Comparison of ENCODE assay signal across 11 cellular contexts in genomic region chr14:49581961-49582210, GRCh38. TPM values are rescaled to one million over a fixed set of nuclear protein-coding genes. Genes with fewer than 3 reads are reported as not detected.
DNase-seq lines count a peak whose midpoint lies in the region; ATAC-seq, FAIRE-seq and TF ChIP-seq lines count a peak whose summit lies in the region.
"Had no signal": no experiment of that assay in that cellular context is flagged by ENCODE, and none has a peak within 500 bp of the region (broad histone marks: within the 10 kb centered on the region; RNA-seq: fewer than 3 reads in every experiment).

No MANE protein-coding gene starts in this region.

- no peak overlapping the region for H3K4ac ChIP-seq in H1 (replicated peaks; ENCODE audit: insufficient read length, low read depth, low read length)

- H3K4me3 Mint-ChIP-seq in Calu3 (ENCODE audit: low read depth, unreplicated experiment), result peak overlapping the region; percentile 13

- H2BK12ac ChIP-seq in H1 (ENCODE audit: low read depth, low read length), result no peak overlapping the region

- peaks cover 33% of the 10 kb centered on the region for H3K4me1 Mint-ChIP-seq in Calu3 (ENCODE audit: low read depth, unreplicated experiment)

- H4K5ac ChIP-seq in H1 (ENCODE audit: insufficient read length, low read depth, low read length), result no peak overlapping the region

- H3K56ac ChIP-seq in H1 (replicated peaks; ENCODE audit: insufficient read length, low read depth, low read length), result no peak overlapping the region

- no peaks in the 10 kb centered on the region for H3K27me3 Mint-ChIP-seq in Calu3 (ENCODE audit: unreplicated experiment)

- peak in 1 of 2 experiments; percentile 89; a peak in 2 of 3 replicates for TF ChIP-seq POLR2A in H1 (IDR thresholded peaks at IDR 0.05; ENCODE audit: control extremely low read depth in 1 of 2, low read depth in 2 of 2, low read length in 2 of 2)

- no peak for ATAC-seq in GM21723 (IDR thresholded peaks at IDR 0.05; ENCODE audit: unreplicated experiment)
- ATAC-seq in HG03378 (IDR thresholded peaks at IDR 0.05; ENCODE audit: unreplicated experiment), result no peak
- ATAC-seq: heart left ventricle, pancreas had no signal

- no peak overlapping the region for H2AFZ ChIP-seq in H1 (ENCODE audit: low read length)

- no peak overlapping the region for H4K8ac ChIP-seq in H1 (ENCODE audit: extremely low read depth, insufficient read depth, low read length)

- no peak for TF ChIP-seq RAD21 in H1 (IDR thresholded peaks at IDR 0.05 in 1 of 2, conservative IDR thresholded peaks at IDR 0.05 in 1 of 2; ENCODE audit: low read depth in 2 of 2, low read length in 2 of 2)

- no peak overlapping the region; a peak in 1 of 4 replicates for H3K4me2 ChIP-seq in H1 (ENCODE audit: insufficient read depth in 1 of 2, low read depth in 2 of 2, low read length in 2 of 2)
- H3K4me2 ChIP-seq: KMS-11 had no signal

- POLR2A ChIA-PET in H1 (lab: Charles Lee; ENCODE audit: partially characterized antibody), result interaction anchor here (0.7 to 11.0 kb wide), 12 partner anchors 12 to 185 kb away, joined by 3 to 169 read pairs (median 6); partner anchors contain the start of genes LRR1, MGAT2 and RPL36AL

- H3K79me2 ChIP-seq in H1 (ENCODE audit: control insufficient read depth in 1 of 2, insufficient read depth in 2 of 2, low read length in 2 of 2), result peaks cover 25 to 70% of the 10 kb centered on the region in 2 experiments

- BruUV-seq in Calu3 (replicated peaks; lab: Mats Ljungman, UMichigan), result no TSS peak

- H3K79me1 ChIP-seq in H1 (ENCODE audit: low read depth, low read length), result no peaks in the 10 kb centered on the region

- TF ChIP-seq CTCF in Calu3 (IDR thresholded peaks at IDR 0.05; ENCODE audit: unreplicated experiment) (no peak), H1 (IDR thresholded peaks at IDR 0.05; ENCODE audit: control extremely low read depth in 1 of 3, insufficient read depth in 1 of 3, low read depth in 1 of 3, low read length in 3 of 3) (no peak), dorsolateral prefrontal cortex (IDR thresholded peaks at IDR 0.05 in 54 of 56, conservative IDR thresholded peaks at IDR 0.05 in 2 of 56; ENCODE audit: low read depth in 1 of 56, partially characterized antibody in 56 of 56) (no peak)

- intact Hi-C loops in Calu3 (cut with micrococcal nuclease; ENCODE audit: unreplicated experiment), result no loop called here
- intact Hi-C loops in dorsolateral prefrontal cortex (cut with DNase I), result no loop called here

- H2BK20ac ChIP-seq in H1 (ENCODE audit: low read length), result no peak overlapping the region

- H3K18ac ChIP-seq in H1 (ENCODE audit: extremely low read depth, low read length), result no peak overlapping the region

- H3K27ac ChIP-seq in HUES64 (ENCODE audit: low read depth, low read length) (peak overlapping the region; percentile 51), H1 (ENCODE audit: low read depth, low read length) (no peak overlapping the region), dorsolateral prefrontal cortex (no peak overlapping the region)
- H3K27ac ChIP-seq: heart left ventricle, KMS-11, pancreas had no signal

- FAIRE-seq in H1 (lab: Jason Lieb, UNC), result no peak
- FAIRE-seq: endometrium, pancreas had no signal

- H2BK120ac ChIP-seq in H1 (replicated peaks; ENCODE audit: low read depth, low read length), result no peak overlapping the region

- H3K4me3 ChIP-seq in HUES64 (ENCODE audit: low read length), result no peak overlapping the region
- H3K4me3 ChIP-seq in H1 (ENCODE audit: extremely low read depth in 1 of 4, insufficient read depth in 2 of 4, low read depth in 3 of 4, low read length in 4 of 4), result no peak overlapping the region
- H3K4me3 ChIP-seq in dorsolateral prefrontal cortex, result no peak overlapping the region
- H3K4me3 ChIP-seq: heart left ventricle, pancreas had no signal

- H3K4me1 ChIP-seq in HUES64 (ENCODE audit: insufficient read depth, low read length) (peaks cover 18% of the 10 kb centered on the region; the same call in 1 of the 2 replicates), H1 (replicated peaks in 1 of 4; ENCODE audit: control insufficient read depth in 3 of 4, insufficient read depth in 4 of 4, low read length in 3 of 4) (peaks cover 0 to 9% (median 5%) of the 10 kb centered on the region in 4 experiments; a peak in 6 of 7 replicates)

- H3K27me3 ChIP-seq in HUES64 (ENCODE audit: insufficient read depth, low read length) (no peaks in the 10 kb centered on the region), H1 (replicated peaks in 1 of 4; ENCODE audit: control insufficient read depth in 3 of 4, extremely low read depth in 1 of 4, insufficient read depth in 3 of 4, low read length in 3 of 4) (no peaks in the 10 kb centered on the region), dorsolateral prefrontal cortex (no peaks in the 10 kb centered on the region)
- H3K27me3 ChIP-seq: heart left ventricle, pancreas had no signal

- H3K14ac ChIP-seq in H1 (ENCODE audit: insufficient read length), result no peak overlapping the region

- DNase-seq in Calu3, result no peak
- DNase-seq in H1 (ENCODE audit: low read depth in 1 of 2, low spot score in 2 of 2), result no peak
- DNase-seq in dorsolateral prefrontal cortex, result no peak
- DNase-seq: heart left ventricle, pancreas, T-helper 1 cell had no signal

- H2BK15ac ChIP-seq in H1 (ENCODE audit: low read length), result no peak overlapping the region

- 93% methylated on average over 1 of the region's 1 CpG for WGBS in HUES64
- WGBS in H1 (ENCODE audit: extremely low coverage in 1 of 2, insufficient coverage in 1 of 2, insufficient read length in 1 of 2, insufficient replicate concordance in 2 of 2, low coverage in 1 of 2, low lambda C conversion rate in 2 of 2, missing lambda C conversion rate in 1 of 2), 2 experiments, result 71% methylated on average over 1 of the region's 1 CpG; no CpG with 5 or more reads in 1 of the 2 experiments

- H2AK5ac ChIP-seq in H1 (ENCODE audit: low read depth, low read length), result no peak overlapping the region

- peaks cover 75% of the 10 kb centered on the region for H3K36me3 Mint-ChIP-seq in Calu3 (ENCODE audit: insufficient read depth, unreplicated experiment)

- H4K91ac ChIP-seq in H1 (replicated peaks; ENCODE audit: insufficient read length, low read length), result no peak overlapping the region

- peaks cover 57% of the 10 kb centered on the region for H3K36me3 ChIP-seq in HUES64 (ENCODE audit: insufficient read depth, low read length)
- peaks cover 0 to 51% (median 26%) of the 10 kb centered on the region in 4 experiments; a peak in 7 of 8 replicates for H3K36me3 ChIP-seq in H1 (ENCODE audit: control insufficient read depth in 2 of 4, insufficient read depth in 4 of 4, low read length in 3 of 4)

- peak overlapping the region; percentile 32 for H3K27ac Mint-ChIP-seq in Calu3 (ENCODE audit: unreplicated experiment)

- H3K23me2 ChIP-seq in H1 (ENCODE audit: low read depth, low read length), result peaks cover 2% of the 10 kb centered on the region

- no peaks in the 10 kb centered on the region for H3K9me3 Mint-ChIP-seq in Calu3 (ENCODE audit: low read depth, unreplicated experiment)

- no peak overlapping the region for H2BK5ac ChIP-seq in H1 (ENCODE audit: low read depth, low read length)

- no peaks in the 10 kb centered on the region for H3K9me3 ChIP-seq in HUES64 (ENCODE audit: insufficient read depth, low read depth, low read length)
- no peaks in the 10 kb centered on the region for H3K9me3 ChIP-seq in H1 (ENCODE audit: insufficient read depth in 2 of 2, low read depth in 1 of 2, low read length in 1 of 2)
- H3K9me3 ChIP-seq: heart left ventricle, pancreas had no signal

- H3K23ac ChIP-seq in H1 (ENCODE audit: insufficient read length), result no peak overlapping the region

- CTCF ChIA-PET in Calu3 (lab: Charles Lee), result no interaction called here
- CTCF ChIA-PET in H1 (lab: Charles Lee; ENCODE audit: partially characterized antibody), result no interaction called here

- H4K20me1 ChIP-seq in H1 (replicated peaks in 1 of 2; ENCODE audit: control insufficient read depth in 1 of 2, insufficient read depth in 2 of 2, low read length in 2 of 2), result peaks cover 18 to 24% of the 10 kb centered on the region in 2 experiments

- H3K9ac ChIP-seq in HUES64 (ENCODE audit: low read depth, low read length) (peak overlapping the region; percentile 100; the same call in 1 of the 2 replicates), H1 (replicated peaks in 1 of 4; ENCODE audit: extremely low read depth in 1 of 4, low read depth in 3 of 4, low read length in 3 of 4) (no peak overlapping the region)
- H3K9ac ChIP-seq: KMS-11 had no signal

- TF ChIP-seq EP300 in H1 (IDR thresholded peaks at IDR 0.05; ENCODE audit: borderline replicate concordance in 1 of 2, low read depth in 2 of 2, low read length in 2 of 2), result no peak

RNA-seq across cellular contexts. Expression of gene RPS29, which starts 4.3 kb away (rescaled TPM):
- total RNA-seq in Calu3 (2022), result 948 and 1,051 TPM in 2 replicates
- polyA plus RNA-seq in HUES64 (2013, experiment 1 of 2), result 3,801 TPM
- 3,697 TPM for polyA plus RNA-seq in HUES64 (2013, experiment 2 of 2)
- 2,193 and 2,231 TPM in 2 replicates for total RNA-seq in H1 (2021; fragmentation: NEBNext Ultra II Directional; extraction: Animal tissue kit (Norgen Biotek cat#: 25700))
- 23,165 and 25,452 TPM in 2 replicates for polyA plus RNA-seq in H1 (2011; rRNA removed)
- 9,180 TPM for polyA plus RNA-seq in H1 (2011; cell fraction: cytosol; rRNA removed)
- 3,431 TPM for polyA plus RNA-seq in H1 (2011; cell fraction: nucleus; rRNA removed)
- polyA plus RNA-seq in H1 (2012, experiment 1 of 2), result 5,698 to 10,591 TPM (median 8,160 TPM) in 4 replicates
- polyA plus RNA-seq in H1 (2012, experiment 2 of 2), result 10,886 TPM
- polyA plus RNA-seq in H1 (2013, experiment 1 of 2), result 22,481 TPM
- 21,829 TPM for polyA plus RNA-seq in H1 (2013, experiment 2 of 2)
- 587 and 772 TPM in 2 replicates for polyA minus RNA-seq in H1 (2011; rRNA and poly(A)+ RNA removed)
- polyA minus RNA-seq in H1 (2011; cell fraction: cytosol; rRNA and poly(A)+ RNA removed), result 613 TPM
- 1,083 TPM for polyA minus RNA-seq in H1 (2011; cell fraction: nucleus; rRNA and poly(A)+ RNA removed)
- total RNA-seq in dorsolateral prefrontal cortex, result 100 to 1,000 TPM; 199 to 551 (median 360) TPM

RNA-seq across cellular contexts. Expression of gene LRR1, which starts 16.9 kb away (rescaled TPM):
- total RNA-seq in Calu3 (2022), result 27.3 and 30.5 TPM in 2 replicates
- 37.8 TPM for polyA plus RNA-seq in HUES64 (2013, experiment 1 of 2)
- 36.8 TPM for polyA plus RNA-seq in HUES64 (2013, experiment 2 of 2)
- total RNA-seq in H1 (2021; fragmentation: NEBNext Ultra II Directional; extraction: Animal tissue kit (Norgen Biotek cat#: 25700)), result 37.5 and 37.7 TPM in 2 replicates
- polyA plus RNA-seq in H1 (2011; rRNA removed), result 17.9 and 30.7 TPM in 2 replicates
- polyA plus RNA-seq in H1 (2011; cell fraction: cytosol; rRNA removed), result 25.5 TPM
- polyA plus RNA-seq in H1 (2011; cell fraction: nucleus; rRNA removed), result 23.5 TPM
- 20.3 to 30.6 TPM (median 25.3 TPM) in 4 replicates for polyA plus RNA-seq in H1 (2012, experiment 1 of 2)
- 15.6 TPM for polyA plus RNA-seq in H1 (2012, experiment 2 of 2)
- 29.5 TPM for polyA plus RNA-seq in H1 (2013, experiment 1 of 2)
- 28.0 TPM for polyA plus RNA-seq in H1 (2013, experiment 2 of 2)
- polyA minus RNA-seq in H1 (2011; rRNA and poly(A)+ RNA removed), result 13.4 and 15.4 TPM in 2 replicates
- polyA minus RNA-seq in H1 (2011; cell fraction: cytosol; rRNA and poly(A)+ RNA removed), result 13.9 TPM
- polyA minus RNA-seq in H1 (2011; cell fraction: nucleus; rRNA and poly(A)+ RNA removed), result 21.0 TPM
- 10 to 100 TPM in 1 of 120 experiments, 1 to 10 TPM in 116, under 1 TPM in 3; 0.89 to 10.9 (median 3.8) TPM for total RNA-seq in dorsolateral prefrontal cortex

RNA-seq across cellular contexts. Expression of gene RPL36AL, which starts 38.5 kb away (rescaled TPM):
- 159 and 161 TPM in 2 replicates for total RNA-seq in Calu3 (2022)
- polyA plus RNA-seq in HUES64 (2013, experiment 1 of 2), result 228 TPM
- polyA plus RNA-seq in HUES64 (2013, experiment 2 of 2), result 241 TPM
- 230 and 233 TPM in 2 replicates for total RNA-seq in H1 (2021; fragmentation: NEBNext Ultra II Directional; extraction: Animal tissue kit (Norgen Biotek cat#: 25700))
- polyA plus RNA-seq in H1 (2011; rRNA removed), result 79.0 and 138 TPM in 2 replicates
- polyA plus RNA-seq in H1 (2011; cell fraction: cytosol; rRNA removed), result 220 TPM
- polyA plus RNA-seq in H1 (2011; cell fraction: nucleus; rRNA removed), result 27.1 TPM
- polyA plus RNA-seq in H1 (2012, experiment 1 of 2), result 382 to 464 TPM (median 426 TPM) in 4 replicates
- 104 TPM for polyA plus RNA-seq in H1 (2012, experiment 2 of 2)
- polyA plus RNA-seq in H1 (2013, experiment 1 of 2), result 619 TPM
- 686 TPM for polyA plus RNA-seq in H1 (2013, experiment 2 of 2)
- 61.5 and 70.8 TPM in 2 replicates for polyA minus RNA-seq in H1 (2011; rRNA and poly(A)+ RNA removed)
- 48.9 TPM for polyA minus RNA-seq in H1 (2011; cell fraction: cytosol; rRNA and poly(A)+ RNA removed)
- polyA minus RNA-seq in H1 (2011; cell fraction: nucleus; rRNA and poly(A)+ RNA removed), result 24.0 TPM
- 100 to 1,000 TPM in 41 of 120 experiments, 10 to 100 TPM in 79; 70.0 to 141 (median 96.5) TPM for total RNA-seq in dorsolateral prefrontal cortex

RNA-seq across cellular contexts. Expression of gene MGAT2, which starts 38.7 kb away (rescaled TPM):
- total RNA-seq in Calu3 (2022) (39.3 and 45.8 TPM in 2 replicates), dorsolateral prefrontal cortex (10 to 100 TPM in 82 of 120 experiments, 1 to 10 TPM in 38; 6.7 to 13.7 (median 10.6) TPM)
- 17.7 TPM for polyA plus RNA-seq in HUES64 (2013, experiment 1 of 2)
- 18.4 TPM for polyA plus RNA-seq in HUES64 (2013, experiment 2 of 2)
- 23.7 and 24.5 TPM in 2 replicates for total RNA-seq in H1 (2021; fragmentation: NEBNext Ultra II Directional; extraction: Animal tissue kit (Norgen Biotek cat#: 25700))
- polyA plus RNA-seq in H1 (2011; rRNA removed), result 10.0 and 10.6 TPM in 2 replicates
- 12.6 TPM for polyA plus RNA-seq in H1 (2011; cell fraction: cytosol; rRNA removed)
- 6.7 TPM for polyA plus RNA-seq in H1 (2011; cell fraction: nucleus; rRNA removed)
- polyA plus RNA-seq in H1 (2012, experiment 1 of 2), result 3.7 to 12.2 TPM (median 11.4 TPM) in 4 replicates
- 3.4 TPM for polyA plus RNA-seq in H1 (2012, experiment 2 of 2)
- 23.5 TPM for polyA plus RNA-seq in H1 (2013, experiment 1 of 2)
- polyA plus RNA-seq in H1 (2013, experiment 2 of 2), result 25.9 TPM
- 10.0 and 11.1 TPM in 2 replicates for polyA minus RNA-seq in H1 (2011; rRNA and poly(A)+ RNA removed)
- polyA minus RNA-seq in H1 (2011; cell fraction: cytosol; rRNA and poly(A)+ RNA removed), result 8.4 TPM
- polyA minus RNA-seq in H1 (2011; cell fraction: nucleus; rRNA and poly(A)+ RNA removed), result 10.4 TPM

RNA-seq across cellular contexts. Expression of gene DNAAF2, which starts 53.2 kb away (rescaled TPM):
- total RNA-seq in Calu3 (2022), result 11.3 and 13.2 TPM in 2 replicates
- 25.8 TPM for polyA plus RNA-seq in HUES64 (2013, experiment 1 of 2)
- 26.9 TPM for polyA plus RNA-seq in HUES64 (2013, experiment 2 of 2)
- 27.5 and 30.0 TPM in 2 replicates for total RNA-seq in H1 (2021; fragmentation: NEBNext Ultra II Directional; extraction: Animal tissue kit (Norgen Biotek cat#: 25700))
- polyA plus RNA-seq in H1 (2011; rRNA removed), result 12.2 and 13.1 TPM in 2 replicates
- polyA plus RNA-seq in H1 (2011; cell fraction: cytosol; rRNA removed), result 19.4 TPM
- 8.6 TPM for polyA plus RNA-seq in H1 (2011; cell fraction: nucleus; rRNA removed)
- polyA plus RNA-seq in H1 (2012, experiment 1 of 2), result 15.7 to 25.0 TPM (median 17.1 TPM) in 4 replicates
- polyA plus RNA-seq in H1 (2012, experiment 2 of 2), result 5.3 TPM
- 14.7 TPM for polyA plus RNA-seq in H1 (2013, experiment 1 of 2)
- polyA plus RNA-seq in H1 (2013, experiment 2 of 2), result 14.4 TPM
- 4.5 and 5.9 TPM in 2 replicates for polyA minus RNA-seq in H1 (2011; rRNA and poly(A)+ RNA removed)
- polyA minus RNA-seq in H1 (2011; cell fraction: cytosol; rRNA and poly(A)+ RNA removed), result 10.2 TPM
- polyA minus RNA-seq in H1 (2011; cell fraction: nucleus; rRNA and poly(A)+ RNA removed), result 10.3 TPM
- total RNA-seq in dorsolateral prefrontal cortex, result 1 to 10 TPM; 3.8 to 9.2 (median 6.3) TPM
